Comparison of ENCODE assay signal across 9 cellular contexts in genomic region chr12:103181366-103182152, GRCh38.
DNase-seq lines count a peak whose midpoint lies in the region; ATAC-seq and TF ChIP-seq lines count a peak whose summit lies in the region.
"Had no signal": no experiment of that assay in that cellular context is flagged by ENCODE, and none has a peak within 500 bp of the region (broad histone marks: within the 10 kb centered on the region; RNA-seq: fewer than 3 reads in every experiment).

No MANE protein-coding gene starts in this region.

- H3K27me3 Mint-ChIP-seq in naive B cell, result peaks cover 0 to 7% (median 0%) of the 10 kb centered on the region in 3 donors
- peaks cover 0 to 19% (median 0%) of the 10 kb centered on the region in 5 donors for H3K27me3 Mint-ChIP-seq in naive thymus-derived CD4-positive, alpha-beta T cell

- H3K27ac ChIP-seq in psoas muscle (no peak overlapping the region), transverse colon (no peak overlapping the region)
- H3K27ac ChIP-seq in naive thymus-derived CD4-positive, alpha-beta T cell (ENCODE audit: low read depth, low read length), result no peak overlapping the region
- H3K27ac ChIP-seq: right lobe of liver had no signal

- H3K36me3 ChIP-seq in psoas muscle (ENCODE audit: insufficient read depth in 1 of 2, low read depth in 1 of 2), result no peaks in the 10 kb centered on the region
- H3K36me3 ChIP-seq in naive thymus-derived CD4-positive, alpha-beta T cell (ENCODE audit: control insufficient read depth in 2 of 3, insufficient read depth in 3 of 3, low read length in 3 of 3), result no peaks in the 10 kb centered on the region
- no peaks in the 10 kb centered on the region for H3K36me3 ChIP-seq in transverse colon
- H3K36me3 ChIP-seq: right lobe of liver had no signal

- POLR2A ChIA-PET in naive thymus-derived CD4-positive, alpha-beta T cell (lab: Charles Lee), result no interaction called here

- no peaks in the 10 kb centered on the region for H3K4me1 ChIP-seq in psoas muscle
- no peaks in the 10 kb centered on the region for H3K4me1 ChIP-seq in naive thymus-derived CD4-positive, alpha-beta T cell (ENCODE audit: control insufficient read depth in 2 of 2, insufficient read depth in 2 of 2, low read length in 2 of 2)
- H3K4me1 ChIP-seq in transverse colon, result no peaks in the 10 kb centered on the region

- H3K27me3 ChIP-seq in psoas muscle (ENCODE audit: insufficient read depth in 3 of 3, low read length in 2 of 3) (no peaks in the 10 kb centered on the region), transverse colon (no peaks in the 10 kb centered on the region)
- no peaks in the 10 kb centered on the region for H3K27me3 ChIP-seq in naive thymus-derived CD4-positive, alpha-beta T cell (ENCODE audit: control insufficient read depth in 2 of 2, insufficient read depth in 2 of 2, low read length in 2 of 2)
- H3K27me3 ChIP-seq: right lobe of liver had no signal

- H3K4me1 Mint-ChIP-seq in naive B cell, result peaks cover 0 to 5% (median 2%) of the 10 kb centered on the region in 3 donors
- H3K4me1 Mint-ChIP-seq in naive thymus-derived CD4-positive, alpha-beta T cell, result no peaks in the 10 kb centered on the region

- H3K4me3 Mint-ChIP-seq in naive B cell, result no peak overlapping the region
- H3K4me3 Mint-ChIP-seq in naive thymus-derived CD4-positive, alpha-beta T cell, result no peak overlapping the region

- intact Hi-C loops in psoas muscle (cut with DNase I), result no loop called here
- intact Hi-C loops in naive thymus-derived CD4-positive, alpha-beta T cell (cut with micrococcal nuclease), result no loop called here
- intact Hi-C loops in transverse colon (cut with DNase I; ENCODE audit: low total_unique reads), result no loop called here

- CTCF ChIA-PET in naive thymus-derived CD4-positive, alpha-beta T cell (lab: Charles Lee), result no interaction called here

- H3K9me3 ChIP-seq in psoas muscle (no peaks in the 10 kb centered on the region), transverse colon (no peaks in the 10 kb centered on the region)
- no peaks in the 10 kb centered on the region for H3K9me3 ChIP-seq in naive thymus-derived CD4-positive, alpha-beta T cell (ENCODE audit: control insufficient read depth in 2 of 3, low read length in 3 of 3)
- H3K9me3 ChIP-seq: right lobe of liver had no signal

- TF ChIP-seq EP300 in transverse colon (IDR thresholded peaks at IDR 0.05; ENCODE audit: low read depth), result no peak

- H3K4me3 ChIP-seq in psoas muscle, result no peak overlapping the region
- no peak overlapping the region for H3K4me3 ChIP-seq in naive thymus-derived CD4-positive, alpha-beta T cell (ENCODE audit: low read length)
- no peak overlapping the region for H3K4me3 ChIP-seq in transverse colon
- H3K4me3 ChIP-seq: right lobe of liver had no signal

- DNase-seq in naive B cell, result peak; percentile 1
- no peak for DNase-seq in psoas muscle
- DNase-seq in naive thymus-derived CD4-positive, alpha-beta T cell, result no peak
- no peak for DNase-seq in transverse colon
- DNase-seq: NCI-H526 treated with DMSO at 0.1 percent for 48 hours, right lobe of liver had no signal

- TF ChIP-seq CTCF in psoas muscle (IDR thresholded peaks at IDR 0.05), result no peak
- no peak for TF ChIP-seq CTCF in transverse colon (IDR thresholded peaks at IDR 0.05)

- in situ Hi-C loops in transverse colon (cut with MboI; ENCODE audit: low pct_ligation_motif_present in 1 of 4, low pct_unique_long_range_greater_than_20kb in 1 of 4, low sequenced_read_pairs in 3 of 4), result no loop called here

- H3K36me3 Mint-ChIP-seq in naive B cell, result no peaks in the 10 kb centered on the region
- peaks cover 0 to 3% (median 0%) of the 10 kb centered on the region in 5 donors for H3K36me3 Mint-ChIP-seq in naive thymus-derived CD4-positive, alpha-beta T cell

- TF ChIP-seq POLR2A in transverse colon (IDR thresholded peaks at IDR 0.05), result no peak

- ATAC-seq in GM19023 (IDR thresholded peaks at IDR 0.05; ENCODE audit: unreplicated experiment) (peak; percentile 90), GM21619 (IDR thresholded peaks at IDR 0.05; ENCODE audit: unreplicated experiment) (peak; percentile 94), HG03139 (IDR thresholded peaks at IDR 0.05; ENCODE audit: unreplicated experiment) (peak; percentile 91), naive B cell (ENCODE audit: low read depth in 2 of 2) (peak; percentile 79 to 91), psoas muscle (no peak)
- ATAC-seq in naive thymus-derived CD4-positive, alpha-beta T cell, result no peak

- no peak overlapping the region for H3K27ac Mint-ChIP-seq in naive B cell
- no peak overlapping the region for H3K27ac Mint-ChIP-seq in naive thymus-derived CD4-positive, alpha-beta T cell

- WGBS in psoas muscle, 3 donors, result 58 to 79% (median 78%) methylated on average over 6 of the region's 6 CpGs
- 62 to 65% methylated on average over 6 of the region's 6 CpGs for WGBS in transverse colon (ENCODE audit: low coverage in 1 of 2), 2 donors

- peaks cover 0 to 4% (median 0%) of the 10 kb centered on the region in 7 donors for H3K9me3 Mint-ChIP-seq in naive B cell
- H3K9me3 Mint-ChIP-seq in naive thymus-derived CD4-positive, alpha-beta T cell, result peaks cover 0 to 7% (median 0%) of the 10 kb centered on the region in 11 donors

Comparison
In these comparisons a context has a peak if more than half of its experiments do, and no peak if none do; other contexts are left out.
1. ATAC-seq: peak in GM19023 (single experiment), GM21619 (single experiment), HG03139 (single experiment) and naive B cell (2 of 2); none in psoas muscle (0 of 4) and naive thymus-derived CD4-positive, alpha-beta T cell (single experiment).